In the genomic region with DNA sequence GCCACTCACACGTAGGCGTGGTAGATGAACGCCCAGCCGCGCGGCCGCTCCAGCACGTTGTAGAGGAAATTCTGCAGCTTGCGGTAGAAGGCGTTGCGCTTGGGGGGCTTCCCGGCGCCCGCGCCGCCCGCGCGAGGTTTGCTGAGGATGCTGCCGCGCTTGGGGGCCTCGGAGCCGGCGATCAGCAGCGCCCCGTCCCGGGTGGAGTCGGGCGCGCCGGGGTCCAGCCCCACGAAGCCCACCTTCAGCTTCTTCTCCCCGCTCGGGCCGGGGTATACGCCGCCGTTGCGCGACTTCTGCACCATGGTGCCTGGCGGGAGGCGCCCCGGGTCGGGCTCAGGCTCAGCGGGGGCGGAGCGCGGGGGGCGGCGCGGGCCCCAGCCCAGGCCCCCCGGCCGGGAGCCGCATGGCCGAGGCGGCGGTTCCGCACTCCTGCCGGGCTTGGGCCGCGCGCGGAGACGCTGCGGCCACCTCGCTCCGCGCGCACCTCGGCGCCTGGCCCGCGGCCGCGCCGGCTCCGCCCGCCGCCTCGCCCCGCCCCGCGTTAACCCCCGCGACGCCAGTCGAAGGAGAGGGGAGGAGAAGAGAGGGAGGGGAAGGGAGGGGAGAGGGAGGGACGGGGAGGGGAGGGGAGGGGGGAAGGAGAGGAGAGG, we compare ENCODE assay signal across 1 cellular context.
A peak's percentile ranks its signal among the peaks of the same experiment; 100 is the strongest.
TF ChIP-seq lines count a peak whose summit lies in the region.

A gene (minus strand): TSS at position 497 of the 653 bp plus-strand sequence. CDS start 192 bp downstream, at position 305.

TF ChIP-seq in H1, 55 proteins besides CTCF, POLR2A, EP300 and RAD21:
- TF ChIP-seq KDM4A (IDR thresholded peaks at IDR 0.05; ENCODE audit: low read depth, low read length, severe bottlenecking) (peak; percentile 73), PHF8 (conservative IDR thresholded peaks at IDR 0.05; ENCODE audit: low read depth, low read length) (0 out of 2 replicates have a peak, but pooled peaks have one; percentile 16), SIN3A (conservative IDR thresholded peaks at IDR 0.05 in 1 of 2, IDR thresholded peaks at IDR 0.05 in 1 of 2; ENCODE audit: low read depth in 1 of 2, low read length in 2 of 2) (0 out of 4 replicates have a peak, but pooled peaks of 1 of the 2 experiments have one; percentile 15), RBBP5 (IDR thresholded peaks at IDR 0.05; ENCODE audit: borderline replicate concordance, low read depth, low read length) (no peak; the same call in 1 of the 2 replicates)
